Comparison of ENCODE assay signal across 19 cellular contexts in genomic region chr12:107544947-107545346, GRCh38.
A peak's percentile ranks its signal among the peaks of the same experiment; 100 is the strongest.
DNase-seq lines count a peak whose midpoint lies in the region; ATAC-seq and TF ChIP-seq lines count a peak whose summit lies in the region.
"Had no signal": no experiment of that assay in that cellular context is flagged by ENCODE, and none has a peak within 500 bp of the region (broad histone marks: within the 10 kb centered on the region; RNA-seq: fewer than 3 reads in every experiment).

No MANE protein-coding gene starts in this region.

- H3K4me1 ChIP-seq in left ventricle myocardium inferior: no peaks in the 10 kb centered on the region

- no peak for TF ChIP-seq CTCF in left ventricle myocardium inferior (IDR thresholded peaks at IDR 0.05; ENCODE audit: borderline replicate concordance)

- H3K9me3 ChIP-seq in left ventricle myocardium inferior (replicated peaks): peaks cover 20% of the 10 kb centered on the region
- H3K9me3 ChIP-seq: BLaER1 had no signal

- DNase-seq in GM03348 (ENCODE audit: low spot score) (peak; percentile 56), cerebellar cortex (ENCODE audit: low spot score) (peak; percentile 30), left ventricle myocardium inferior (no peak), pons (ENCODE audit: low spot score) (peak; percentile 20), DMS 273 treated with DMSO at 0.1 percent for 48 hours (lab: John Stamatoyannopoulos, UW) (no peak), NCI-H1694 (lab: John Stamatoyannopoulos, UW) (no peak), UCSD-AML1 (lab: John Stamatoyannopoulos, UW; ENCODE audit: unreplicated experiment) (no peak)
- DNase-seq: CD8-positive, alpha-beta memory T cell; DMS79 treated with DMSO at 0.1 percent for 48 hours; HFFc6; KG1; NCI-H1048; NCI-H1436 treated with DMSO at 0.1 percent for 48 hours; NCI-H2081; NCI-H510A; NCI-H82; PC-9 had no signal

- ATAC-seq in HG03159 (IDR thresholded peaks at IDR 0.05; ENCODE audit: unreplicated experiment): no peak

- H3K27me3 ChIP-seq in left ventricle myocardium inferior (ENCODE audit: low read depth): no peaks in the 10 kb centered on the region
- H3K27me3 ChIP-seq: BLaER1 had no signal

- H3K4me3 ChIP-seq in left ventricle myocardium inferior: no peak overlapping the region
- H3K4me3 ChIP-seq: BLaER1, PC-9 had no signal

- peak overlapping the region; percentile 36 for H3K27ac ChIP-seq in left ventricle myocardium inferior (replicated peaks)
- H3K27ac ChIP-seq: BLaER1, PC-9 had no signal

- H3K36me3 ChIP-seq in left ventricle myocardium inferior: peaks cover 4% of the 10 kb centered on the region
- H3K36me3 ChIP-seq: BLaER1 had no signal

- intact Hi-C loops in left ventricle myocardium inferior (cut with micrococcal nuclease): no loop called here

Comparison
In these comparisons a context has a peak if more than half of its experiments do, and no peak if none do; other contexts are left out.
1. DNase-seq: peak in GM03348 (single experiment), cerebellar cortex (single experiment) and pons (single experiment); none in left ventricle myocardium inferior (single experiment), DMS 273 treated with DMSO at 0.1 percent for 48 hours (single experiment), NCI-H1694 (single experiment) and UCSD-AML1 (single experiment).